In the genomic region with DNA sequence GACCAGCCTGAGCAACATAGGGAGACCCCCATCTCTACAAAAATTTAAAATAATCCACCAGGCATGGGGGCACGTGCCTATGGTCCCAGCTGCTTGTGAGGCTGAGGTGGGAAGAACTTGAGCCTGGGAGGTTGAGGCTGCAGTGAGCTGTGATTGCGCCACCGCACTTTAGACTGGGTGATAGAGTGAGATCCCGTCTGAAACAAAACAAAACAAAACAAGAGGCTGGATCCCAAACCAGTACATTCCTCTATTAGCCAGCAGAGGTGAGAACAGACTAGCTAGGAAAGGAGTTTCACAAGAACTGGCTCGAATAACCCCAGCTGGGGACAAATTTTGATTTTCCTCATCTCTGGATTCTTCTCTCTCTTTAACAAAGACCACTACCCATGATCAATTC, we compare ENCODE assay signal across 2 cellular contexts.
TF ChIP-seq lines count a peak whose summit lies in the region.

No MANE protein-coding gene starts in this region.

TF ChIP-seq in HepG2, 621 proteins besides CTCF, POLR2A, EP300 and RAD21:
- no peak for TF ChIP-seq CCDC6 (CRISPR knock-in tag; IDR thresholded peaks at IDR 0.05)
- no peak for TF ChIP-seq POLR2AphosphoS5 (IDR thresholded peaks at IDR 0.05; ENCODE audit: low read depth, low read length)
- 0 out of 2 replicates have a peak, but pooled peaks have one; percentile 22 for TF ChIP-seq CEBPG (CRISPR knock-in tag; IDR thresholded peaks at IDR 0.05)
- TF ChIP-seq ARNT (IDR thresholded peaks at IDR 0.05), result no peak
- TF ChIP-seq ZFP62 (CRISPR knock-in tag; IDR thresholded peaks at IDR 0.05), result no peak
- no peak for TF ChIP-seq ZNF263 (CRISPR knock-in tag; IDR thresholded peaks at IDR 0.05)
- TF ChIP-seq CEBPB (IDR thresholded peaks at IDR 0.05; ENCODE audit: borderline replicate concordance, low read depth, low read length), result peak; percentile 57
- TF ChIP-seq, protein P1, sequence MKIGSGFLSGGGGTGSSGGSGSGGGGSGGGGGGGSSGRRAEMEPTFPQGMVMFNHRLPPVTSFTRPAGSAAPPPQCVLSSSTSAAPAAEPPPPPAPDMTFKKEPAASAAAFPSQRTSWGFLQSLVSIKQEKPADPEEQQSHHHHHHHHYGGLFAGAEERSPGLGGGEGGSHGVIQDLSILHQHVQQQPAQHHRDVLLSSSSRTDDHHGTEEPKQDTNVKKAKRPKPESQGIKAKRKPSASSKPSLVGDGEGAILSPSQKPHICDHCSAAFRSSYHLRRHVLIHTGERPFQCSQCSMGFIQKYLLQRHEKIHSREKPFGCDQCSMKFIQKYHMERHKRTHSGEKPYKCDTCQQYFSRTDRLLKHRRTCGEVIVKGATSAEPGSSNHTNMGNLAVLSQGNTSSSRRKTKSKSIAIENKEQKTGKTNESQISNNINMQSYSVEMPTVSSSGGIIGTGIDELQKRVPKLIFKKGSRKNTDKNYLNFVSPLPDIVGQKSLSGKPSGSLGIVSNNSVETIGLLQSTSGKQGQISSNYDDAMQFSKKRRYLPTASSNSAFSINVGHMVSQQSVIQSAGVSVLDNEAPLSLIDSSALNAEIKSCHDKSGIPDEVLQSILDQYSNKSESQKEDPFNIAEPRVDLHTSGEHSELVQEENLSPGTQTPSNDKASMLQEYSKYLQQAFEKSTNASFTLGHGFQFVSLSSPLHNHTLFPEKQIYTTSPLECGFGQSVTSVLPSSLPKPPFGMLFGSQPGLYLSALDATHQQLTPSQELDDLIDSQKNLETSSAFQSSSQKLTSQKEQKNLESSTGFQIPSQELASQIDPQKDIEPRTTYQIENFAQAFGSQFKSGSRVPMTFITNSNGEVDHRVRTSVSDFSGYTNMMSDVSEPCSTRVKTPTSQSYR (CRISPR knock-in tag; IDR thresholded peaks at IDR 0.05; ENCODE audit: borderline replicate concordance), result no peak
- TF ChIP-seq ZNF562 (CRISPR knock-in tag; IDR thresholded peaks at IDR 0.05; ENCODE audit: borderline replicate concordance), result no peak
- no peak for TF ChIP-seq PITX1 (CRISPR knock-in tag; IDR thresholded peaks at IDR 0.05)
- TF ChIP-seq RFXANK (CRISPR knock-in tag; IDR thresholded peaks at IDR 0.05), result no peak

TF ChIP-seq in H1, 55 proteins besides CTCF, POLR2A, EP300 and RAD21:
- TF ChIP-seq KDM5A (IDR thresholded peaks at IDR 0.05; ENCODE audit: low read length), result no peak
- TF ChIP-seq POU5F1 (IDR thresholded peaks at IDR 0.05; ENCODE audit: low read depth, low read length), result no peak
- no peak for TF ChIP-seq MAX (IDR thresholded peaks at IDR 0.05)
- no peak for TF ChIP-seq RXRA (IDR thresholded peaks at IDR 0.05; ENCODE audit: insufficient read depth, low read depth, low read length)
- TF ChIP-seq KDM1A (IDR thresholded peaks at IDR 0.05; ENCODE audit: borderline replicate concordance, low read length), result no peak
- TF ChIP-seq JUN (IDR thresholded peaks at IDR 0.05; ENCODE audit: low read depth, low read length), result no peak
- TF ChIP-seq SIRT6 (IDR thresholded peaks at IDR 0.05; ENCODE audit: low read length), result no peak
- peak; percentile 64; the same call in 1 of the 2 replicates for TF ChIP-seq CEBPB (IDR thresholded peaks at IDR 0.05; ENCODE audit: low read depth, low read length)
TF ChIP-seq in H1: peak in this region for 1.
